9 cellular contexts compared by ENCODE assay signal in the genomic region with DNA sequence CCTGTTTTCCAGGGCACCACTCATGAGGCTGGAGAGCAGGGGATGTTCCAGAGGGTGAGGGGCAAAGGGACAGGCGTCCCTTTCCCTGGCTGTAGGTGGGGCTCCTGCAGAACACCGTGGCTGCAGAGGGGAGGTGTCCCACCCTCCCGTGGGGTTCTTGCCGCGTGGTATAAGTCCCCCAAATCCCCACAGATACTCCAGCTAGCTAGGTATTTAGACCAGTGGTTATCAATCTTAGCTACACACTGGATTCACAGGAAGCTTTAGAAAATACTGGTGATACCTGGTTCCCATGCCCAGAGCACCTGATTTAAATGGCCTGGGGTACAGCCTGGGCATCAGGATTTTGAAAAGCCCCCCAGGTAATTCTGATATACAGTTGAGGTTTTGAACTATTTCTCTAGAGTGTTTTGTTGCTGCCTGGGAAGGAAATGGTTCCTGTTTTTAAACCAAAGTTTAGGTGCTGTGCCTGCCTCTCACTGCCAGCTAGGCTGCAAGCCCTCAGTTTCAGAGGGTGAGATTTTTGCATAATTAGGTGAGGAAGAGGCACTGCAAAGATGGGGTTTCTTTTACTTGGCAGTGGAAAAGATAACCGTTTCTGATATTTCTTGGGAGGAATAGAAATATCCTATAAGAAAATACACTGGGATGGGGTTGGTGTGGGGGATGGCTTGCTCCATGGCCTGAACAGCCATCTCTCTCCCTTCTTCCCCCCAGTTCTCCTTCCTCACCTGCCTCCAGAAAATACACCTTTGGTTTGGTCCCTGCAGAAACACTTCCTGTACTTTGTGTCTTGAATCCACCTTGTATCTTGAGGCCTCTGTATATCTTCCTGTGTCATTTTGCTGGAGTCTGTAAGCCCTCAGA. TPM values are rescaled to one million over a fixed set of nuclear protein-coding genes. Genes with fewer than 3 reads are reported as not detected.
DNase-seq lines count a peak whose midpoint lies in the region; ATAC-seq and TF ChIP-seq lines count a peak whose summit lies in the region.
"Had no signal": no experiment of that assay in that cellular context is flagged by ENCODE, and none has a peak within 500 bp of the region (broad histone marks: within the 10 kb centered on the region; RNA-seq: fewer than 3 reads in every experiment).

No MANE protein-coding gene starts in this region.

- H3K4me3 Mint-ChIP-seq in activated naive CD8-positive, alpha-beta T cell, result peak overlapping the region; percentile 94
- H3K4me3 Mint-ChIP-seq in naive thymus-derived CD8-positive, alpha-beta T cell, result peak overlapping the region; percentile 92 to 99 (median 98)

- H3K27ac ChIP-seq in C4-2B (peak overlapping the region; percentile 13; the same call in 1 of the 2 replicates), testis (peak overlapping the region in 1 of 2 donors; percentile 29)

- no peak overlapping the region for H3K4me3 ChIP-seq in testis

- ATAC-seq in naive thymus-derived CD8-positive, alpha-beta T cell, result peak; percentile 15 to 20
- ATAC-seq in GM21786 (IDR thresholded peaks at IDR 0.05; ENCODE audit: unreplicated experiment), result no peak

- TF ChIP-seq POLR2A in testis (IDR thresholded peaks at IDR 0.05), result no peak

- no peaks in the 10 kb centered on the region for H3K27me3 Mint-ChIP-seq in activated naive CD8-positive, alpha-beta T cell
- no peaks in the 10 kb centered on the region for H3K27me3 Mint-ChIP-seq in naive thymus-derived CD8-positive, alpha-beta T cell

- peak overlapping the region; percentile 100 for H3K27ac Mint-ChIP-seq in activated naive CD8-positive, alpha-beta T cell
- peak overlapping the region; percentile 88 to 98 (median 94) for H3K27ac Mint-ChIP-seq in naive thymus-derived CD8-positive, alpha-beta T cell

- peaks cover 9% of the 10 kb centered on the region for H3K36me3 Mint-ChIP-seq in activated naive CD8-positive, alpha-beta T cell
- peaks cover 8 to 36% (median 14%) of the 10 kb centered on the region in 3 donors for H3K36me3 Mint-ChIP-seq in naive thymus-derived CD8-positive, alpha-beta T cell

- peaks cover 31% of the 10 kb centered on the region for H3K4me1 ChIP-seq in testis

- peaks cover 70% of the 10 kb centered on the region for H3K4me1 Mint-ChIP-seq in activated naive CD8-positive, alpha-beta T cell (ENCODE audit: low read depth)
- peaks cover 33 to 78% (median 76%) of the 10 kb centered on the region in 4 donors for H3K4me1 Mint-ChIP-seq in naive thymus-derived CD8-positive, alpha-beta T cell

- H3K9me3 Mint-ChIP-seq in activated naive CD8-positive, alpha-beta T cell (ENCODE audit: low read depth), result no peaks in the 10 kb centered on the region
- H3K9me3 Mint-ChIP-seq in naive thymus-derived CD8-positive, alpha-beta T cell, result no peaks in the 10 kb centered on the region

- no peaks in the 10 kb centered on the region for H3K36me3 ChIP-seq in testis (ENCODE audit: low read depth, missing control alignments)

- intact Hi-C loops in testis (cut with DNase I; ENCODE audit: low total_unique reads), result no loop called here

- no peaks in the 10 kb centered on the region for H3K27me3 ChIP-seq in testis

- no peaks in the 10 kb centered on the region for H3K9me3 ChIP-seq in testis

- DNase-seq in HT-29 (ENCODE audit: low spot score) (peak; percentile 19), kidney glomerular epithelial cell (lab: John Stamatoyannopoulos, UW) (no peak), DMS114 treated with DMSO at 0.1 percent for 48 hours (lab: John Stamatoyannopoulos, UW; ENCODE audit: unreplicated experiment) (no peak), testis (no peak)
- DNase-seq in naive thymus-derived CD8-positive, alpha-beta T cell, result peak in 2 of 10 donors; percentile 62 to 64
- DNase-seq: NCI-H774 had no signal

- POLR2A ChIA-PET in naive thymus-derived CD8-positive, alpha-beta T cell (lab: Charles Lee), result interaction anchor here (0.8 to 30.9 kb wide), 8 partner anchors 2 to 363 kb away, joined by 3 to 825 read pairs (median 6); a partner anchor contains a TSS

- 81 to 93% methylated on average over 6 of the region's 6 CpGs for WGBS in testis, 2 donors

- no peak for TF ChIP-seq CTCF in C4-2B (conservative IDR thresholded peaks at IDR 0.05)
- TF ChIP-seq CTCF in testis (IDR thresholded peaks at IDR 0.05), result no peak

RNA-seq across cellular contexts. Expression of a gene that starts 51.7 kb away (rescaled TPM):
- 7.9 and 8.8 TPM in 2 replicates for total RNA-seq in HT-29 (2014; rRNA removed; shearing (Covaris generic))
- 100 to 1,000 TPM; 224 to 229 TPM for total RNA-seq in naive thymus-derived CD8-positive, alpha-beta T cell
- 100 to 1,000 TPM; 233 to 358 (median 291) TPM for polyA plus RNA-seq in naive thymus-derived CD8-positive, alpha-beta T cell
- 1 to 10 TPM; 4.3 to 8.4 TPM for total RNA-seq in testis
- 5.9 TPM for polyA plus RNA-seq in testis (ENCODE audit: insufficient read depth, low read depth, low replicate concordance)

RNA-seq across cellular contexts. Expression of a gene that starts 53.2 kb away (rescaled TPM):
- 46.0 and 47.4 TPM in 2 replicates for total RNA-seq in HT-29 (2014; rRNA removed; shearing (Covaris generic))
- total RNA-seq in naive thymus-derived CD8-positive, alpha-beta T cell, result 10 to 100 TPM; 61.7 to 62.4 TPM
- 10 to 100 TPM; 38.9 to 46.0 (median 39.1) TPM for polyA plus RNA-seq in naive thymus-derived CD8-positive, alpha-beta T cell
- total RNA-seq in testis, result 10 to 100 TPM; 54.8 to 59.4 TPM
- polyA plus RNA-seq in testis (ENCODE audit: insufficient read depth, low read depth, low replicate concordance), result 65.3 TPM

Comparison
In these comparisons a context has a peak if more than half of its experiments do, and no peak if none do; other contexts are left out.
1. RNA of a gene that starts 51.7 kb away (total RNA-seq): 224 to 229 TPM in naive thymus-derived CD8-positive, alpha-beta T cell; 4.3 to 8.4 TPM in testis and 7.9 to 8.8 TPM in HT-29; every median in the first group is over 10 times any median in the second.